ENCODE assay signal across 8 cellular contexts in genomic region chr6:64280569-64280968, GRCh38.
DNase-seq lines count a peak whose midpoint lies in the region; ATAC-seq, FAIRE-seq and TF ChIP-seq lines count a peak whose summit lies in the region.

No MANE protein-coding gene starts in this region.

- no peaks in the 10 kb centered on the region for H4K20me1 ChIP-seq in GM23248 (ENCODE audit: insufficient read depth)
- H4K20me1 ChIP-seq in OCI-LY3 (ENCODE audit: insufficient read depth, low read length), result no peaks in the 10 kb centered on the region

- H3K36me3 ChIP-seq in GM23248 (ENCODE audit: low read depth), result no peaks in the 10 kb centered on the region
- H3K36me3 ChIP-seq in OCI-LY3 (replicated peaks; ENCODE audit: low read depth, low read length), result no peaks in the 10 kb centered on the region
- H3K36me3 ChIP-seq in small intestine (ENCODE audit: control insufficient read depth in 2 of 2, insufficient read depth in 2 of 2, low read length in 2 of 2), result no peaks in the 10 kb centered on the region

- no peak overlapping the region for H3K27ac ChIP-seq in 22Rv1
- no peak overlapping the region for H3K27ac ChIP-seq in GM23248
- H3K27ac ChIP-seq in OCI-LY3 (ENCODE audit: low read length), result no peak overlapping the region
- no peak overlapping the region for H3K27ac ChIP-seq in small intestine (ENCODE audit: low read depth in 1 of 2, low read length in 1 of 2)

- H3K4me2 ChIP-seq in GM23248 (ENCODE audit: unreplicated experiment), result no peak overlapping the region
- peak overlapping the region; percentile 45 for H3K4me2 ChIP-seq in OCI-LY3 (ENCODE audit: low read length)

- no peak overlapping the region for H3K4me3 ChIP-seq in GM23248
- H3K4me3 ChIP-seq in OCI-LY3 (ENCODE audit: low read length), result 0 out of 2 replicates have a peak overlapping the region, but pooled peaks have one; percentile 11
- H3K4me3 ChIP-seq in foreskin fibroblast (ENCODE audit: low read depth in 1 of 2, low read length in 2 of 2), result no peak overlapping the region
- no peak overlapping the region for H3K4me3 ChIP-seq in small intestine (ENCODE audit: low read depth in 1 of 2, low read length in 2 of 2)

- no peaks in the 10 kb centered on the region for H3K4me1 ChIP-seq in GM23248 (ENCODE audit: insufficient read depth)
- H3K4me1 ChIP-seq in OCI-LY3 (ENCODE audit: low read length), result peaks cover 23% of the 10 kb centered on the region
- no peaks in the 10 kb centered on the region for H3K4me1 ChIP-seq in small intestine (ENCODE audit: control insufficient read depth in 2 of 2, insufficient read depth in 1 of 2, low read depth in 1 of 2, low read length in 1 of 2)

- H3F3A ChIP-seq in GM23248 (ENCODE audit: insufficient read depth), result no peaks in the 10 kb centered on the region

- 32 to 43% methylated on average over 1 of the region's 1 CpG for WGBS in GM23248 (ENCODE audit: low coverage in 1 of 2, low lambda C conversion rate in 2 of 2, missing lambda C conversion rate in 2 of 2), 2 experiments
- 23 to 44% (median 30%) methylated on average over 1 of the region's 1 CpG for WGBS in small intestine, 3 donors

- H2AFZ ChIP-seq in GM23248 (no peak overlapping the region), OCI-LY3 (ENCODE audit: low read depth, low read length) (peak overlapping the region; percentile 51)

- no peak for FAIRE-seq in small intestine (lab: Jason Lieb, UNC)

- H3K9me3 ChIP-seq in GM23248 (ENCODE audit: low read depth) (no peaks in the 10 kb centered on the region), OCI-LY3 (ENCODE audit: insufficient read depth, low read length) (no peaks in the 10 kb centered on the region), small intestine (ENCODE audit: control insufficient read depth, low read depth) (no peaks in the 10 kb centered on the region)

- no peaks in the 10 kb centered on the region for H3K9me2 ChIP-seq in GM23248 (ENCODE audit: insufficient read depth)

- no peaks in the 10 kb centered on the region for H3K79me2 ChIP-seq in GM23248 (ENCODE audit: insufficient read depth)
- H3K79me2 ChIP-seq in OCI-LY3 (ENCODE audit: low read length), result no peaks in the 10 kb centered on the region

- DNase-seq in GM23248 (peak; percentile 47), foreskin fibroblast (no peak), small intestine (no peak), EL (no peak), omental fat pad (ENCODE audit: low spot score) (no peak)
- DNase-seq in activated CD4-positive, alpha-beta T cell treated with anti-CD3 and anti-CD28 coated beads for 1 hour, result no peak

- H3K27me3 ChIP-seq in GM23248 (replicated peaks; ENCODE audit: insufficient read depth) (no peaks in the 10 kb centered on the region), OCI-LY3 (ENCODE audit: low read depth, low read length) (no peaks in the 10 kb centered on the region), small intestine (ENCODE audit: control insufficient read depth in 2 of 2, insufficient read depth in 2 of 2, low read length in 2 of 2) (no peaks in the 10 kb centered on the region)

- in situ Hi-C loops in GM23248 (cut with MboI), result no loop called here

- H3K9ac ChIP-seq in GM23248 (no peak overlapping the region), OCI-LY3 (ENCODE audit: low read length) (no peak overlapping the region)

- ATAC-seq in omental fat pad (ENCODE audit: low FRiP score), result no peak

- TF ChIP-seq CTCF in 22Rv1 (IDR thresholded peaks at IDR 0.05), result peak; percentile 73
- TF ChIP-seq CTCF in OCI-LY3 (IDR thresholded peaks at IDR 0.05; ENCODE audit: low read depth, low read length), result peak; percentile 88
- TF ChIP-seq CTCF in foreskin fibroblast (IDR thresholded peaks at IDR 0.05; ENCODE audit: low read depth, low read length), result peak; percentile 15
- no peak for TF ChIP-seq CTCF in omental fat pad (IDR thresholded peaks at IDR 0.05)

Comparison
In these comparisons a context has a peak if more than half of its experiments do, and no peak if none do; other contexts are left out.
1. CTCF ChIP-seq: peak in 22Rv1 (single experiment), OCI-LY3 (single experiment) and foreskin fibroblast (single experiment); none in omental fat pad (0 of 3).